Comparison of ENCODE assay signal across 10 cellular contexts in the genomic region with DNA sequence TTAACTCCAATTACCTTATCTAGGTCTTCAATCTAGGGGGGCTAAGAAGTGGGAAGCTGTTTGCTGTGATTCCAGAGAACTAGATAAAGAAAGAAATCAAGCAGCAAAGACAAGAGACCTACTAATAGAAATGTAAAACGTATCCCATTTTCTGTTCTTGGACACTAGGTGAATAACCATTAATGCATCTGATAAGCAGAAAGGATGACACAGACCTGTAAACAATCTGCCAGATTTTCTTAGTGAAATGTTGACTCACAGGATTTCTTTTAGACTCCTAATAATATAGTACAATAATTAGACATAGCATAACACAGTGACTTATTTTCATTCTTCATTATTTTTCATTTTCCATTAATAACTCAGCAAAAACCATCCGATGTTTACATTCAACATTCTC. TPM values are rescaled to one million over a fixed set of nuclear protein-coding genes. Genes with fewer than 3 reads are reported as not detected.
DNase-seq lines count a peak whose midpoint lies in the region; ATAC-seq and TF ChIP-seq lines count a peak whose summit lies in the region.
"Had no signal": no experiment of that assay in that cellular context is flagged by ENCODE, and none has a peak within 500 bp of the region (broad histone marks: within the 10 kb centered on the region; RNA-seq: fewer than 3 reads in every experiment).

No MANE protein-coding gene starts in this region.

- POLR2A ChIA-PET in activated CD8-positive, alpha-beta T cell treated with anti-CD3 and anti-CD28 coated beads, Interleukin-2, amount 10 ng/mL, durations not matched to agents 7 days and 5 days (lab: Charles Lee) = no interaction called here

- peak overlapping the region; percentile 85 for H3K4me3 Mint-ChIP-seq in activated CD8-positive, alpha-beta T cell treated with anti-CD3 and anti-CD28 coated beads, Interleukin-2, amount 10 ng/mL, durations not matched to agents 7 days and 5 days

- H3K4me2 ChIP-seq in hepatocyte = peak overlapping the region; percentile 87

- no peak overlapping the region for H3K27ac ChIP-seq in cardiac muscle cell
- no peak overlapping the region for H3K27ac ChIP-seq in hepatocyte
- no peak overlapping the region for H3K27ac ChIP-seq in thoracic aorta
- H3K27ac ChIP-seq in Peyer's patch = no peak overlapping the region

- TF ChIP-seq CTCF in cardiac muscle cell (IDR thresholded peaks at IDR 0.05; ENCODE audit: low read depth, low read length) (no peak), hepatocyte (IDR thresholded peaks at IDR 0.05; ENCODE audit: poor library complexity) (no peak), thoracic aorta (IDR thresholded peaks at IDR 0.05) (no peak), Peyer's patch (IDR thresholded peaks at IDR 0.05) (no peak)

- no peaks in the 10 kb centered on the region for H3K9me3 Mint-ChIP-seq in activated CD8-positive, alpha-beta T cell treated with anti-CD3 and anti-CD28 coated beads, Interleukin-2, amount 10 ng/mL, durations not matched to agents 7 days and 5 days (ENCODE audit: insufficient read depth)

- no peaks in the 10 kb centered on the region for H3K27me3 ChIP-seq in cardiac muscle cell
- no peaks in the 10 kb centered on the region for H3K27me3 ChIP-seq in hepatocyte
- H3K27me3 ChIP-seq in thoracic aorta (replicated peaks; ENCODE audit: insufficient read depth) = no peaks in the 10 kb centered on the region
- no peaks in the 10 kb centered on the region for H3K27me3 ChIP-seq in Peyer's patch

- H3K36me3 ChIP-seq in cardiac muscle cell (no peaks in the 10 kb centered on the region), hepatocyte (replicated peaks; ENCODE audit: insufficient read depth, low read depth) (no peaks in the 10 kb centered on the region), thoracic aorta (no peaks in the 10 kb centered on the region), Peyer's patch (no peaks in the 10 kb centered on the region)

- peaks cover 8% of the 10 kb centered on the region for H3K4me1 ChIP-seq in cardiac muscle cell (ENCODE audit: low read depth)
- H3K4me1 ChIP-seq in hepatocyte (ENCODE audit: insufficient read depth) = no peaks in the 10 kb centered on the region
- H3K4me1 ChIP-seq in thoracic aorta (ENCODE audit: control insufficient read depth in 1 of 2, low read depth in 2 of 2) = peaks cover 4 to 16% of the 10 kb centered on the region in 2 donors
- H3K4me1 ChIP-seq in Peyer's patch = peaks cover 0 to 11% (median 5%) of the 10 kb centered on the region in 4 donors

- H3K27ac Mint-ChIP-seq in activated CD8-positive, alpha-beta T cell treated with anti-CD3 and anti-CD28 coated beads, Interleukin-2, amount 10 ng/mL, durations not matched to agents 7 days and 5 days = no peak overlapping the region

- CTCF ChIA-PET in activated CD8-positive, alpha-beta T cell treated with anti-CD3 and anti-CD28 coated beads, Interleukin-2, amount 10 ng/mL, durations not matched to agents 7 days and 5 days (lab: Charles Lee) = interaction anchor here (3.2 kb wide), 1 partner anchor 27 kb away, joined by 13 read pairs; no protein-coding TSS in a partner anchor

- H4K20me1 ChIP-seq in hepatocyte (ENCODE audit: insufficient read depth, poor library complexity, severe bottlenecking) = no peaks in the 10 kb centered on the region

- H3K4me3 ChIP-seq in cardiac muscle cell (peak overlapping the region; percentile 59), hepatocyte (no peak overlapping the region), thoracic aorta (peak overlapping the region; percentile 92), Peyer's patch (no peak overlapping the region)

- H3K9me2 ChIP-seq in hepatocyte (replicated peaks; ENCODE audit: insufficient read depth) = no peaks in the 10 kb centered on the region

- H3K4me1 Mint-ChIP-seq in activated CD8-positive, alpha-beta T cell treated with anti-CD3 and anti-CD28 coated beads, Interleukin-2, amount 10 ng/mL, durations not matched to agents 7 days and 5 days (ENCODE audit: low read depth) = peaks cover 22% of the 10 kb centered on the region

- WGBS in hepatocyte (ENCODE audit: low lambda C conversion rate, missing lambda C conversion rate) = 72% methylated on average over 2 of the region's 2 CpGs

- no peak for ATAC-seq in activated CD8-positive, alpha-beta T cell treated with anti-CD3 and anti-CD28 coated beads, Interleukin-2, amount 10 ng/mL, durations not matched to agents 7 days and 5 days
- no peak for ATAC-seq in thoracic aorta (ENCODE audit: insufficient number of reproducible peaks, low FRiP score, low read depth)

- DNase-seq in cardiac muscle cell (ENCODE audit: low read depth in 1 of 2, low spot score in 1 of 2) = no peak
- DNase-seq in cardiac septum (ENCODE audit: low spot score) = no peak
- DNase-seq in activated CD8-positive, alpha-beta T cell treated with anti-CD3 and anti-CD28 coated beads, Interleukin-2, amount 10 ng/mL, durations not matched to agents 7 days and 5 days = no peak
- DNase-seq in hepatocyte (ENCODE audit: low spot score) = no peak
- DNase-seq in thoracic aorta (ENCODE audit: low spot score) = no peak
- no peak for DNase-seq in cortex of kidney (lab: John Stamatoyannopoulos, UW)
- no peak for DNase-seq in Peyer's patch
- no peak for DNase-seq in dedifferentiated amniotic fluid mesenchymal stem cell (ENCODE audit: extremely low spot score)
- DNase-seq: activated naive CD4-positive, alpha-beta T cell had no signal

- H3K27me3 Mint-ChIP-seq in activated CD8-positive, alpha-beta T cell treated with anti-CD3 and anti-CD28 coated beads, Interleukin-2, amount 10 ng/mL, durations not matched to agents 7 days and 5 days (ENCODE audit: low read depth) = peaks cover 17% of the 10 kb centered on the region

- H3K36me3 Mint-ChIP-seq in activated CD8-positive, alpha-beta T cell treated with anti-CD3 and anti-CD28 coated beads, Interleukin-2, amount 10 ng/mL, durations not matched to agents 7 days and 5 days (ENCODE audit: low read depth) = peaks cover 3% of the 10 kb centered on the region
- H3K36me3 Mint-ChIP-seq: CD14-positive monocyte had no signal

- H3K9me3 ChIP-seq in cardiac muscle cell (ENCODE audit: low read depth) (no peaks in the 10 kb centered on the region), hepatocyte (ENCODE audit: low read depth) (no peaks in the 10 kb centered on the region), thoracic aorta (no peaks in the 10 kb centered on the region), Peyer's patch (no peaks in the 10 kb centered on the region)

- H3K79me2 ChIP-seq in hepatocyte = peaks cover 10% of the 10 kb centered on the region

- intact Hi-C loops in cardiac septum (cut with DNase I) = no loop called here

- no peak for TF ChIP-seq POLR2A in Peyer's patch (IDR thresholded peaks at IDR 0.05)

- H2AFZ ChIP-seq in hepatocyte = no peak overlapping the region

RNA-seq across cellular contexts. Expression of gene WDR35, which starts 1.3 kb away (rescaled TPM):
- 6.9 and 10.1 TPM in 2 replicates for total RNA-seq in cardiac muscle cell
- polyA plus RNA-seq in cardiac muscle cell = 4.8 and 6.7 TPM in 2 replicates
- 5.1 TPM for total RNA-seq in cardiac septum
- total RNA-seq in activated CD8-positive, alpha-beta T cell treated with anti-CD3 and anti-CD28 coated beads, Interleukin-2, amount 10 ng/mL, durations not matched to agents 7 days and 5 days = 1 to 10 TPM; 2.9 to 3.9 TPM
- total RNA-seq in hepatocyte = 4.6 TPM in 2 replicates
- 1.8 and 2.0 TPM in 2 replicates for polyA plus RNA-seq in hepatocyte
- total RNA-seq in thoracic aorta = 10 to 100 TPM in 1 of 2 donors, 1 to 10 TPM in 1; 5.1 to 14.3 TPM
- 1 to 10 TPM; 3.4 to 4.1 (median 3.8) TPM for total RNA-seq in Peyer's patch

RNA-seq across cellular contexts. Expression of gene MATN3, which starts 23.9 kb away (rescaled TPM):
- total RNA-seq in cardiac muscle cell = 1.3 and 3.8 TPM in 2 replicates
- polyA plus RNA-seq in cardiac muscle cell = 4.8 and 10.3 TPM in 2 replicates
- total RNA-seq in cardiac septum = 0.11 TPM
- total RNA-seq in activated CD8-positive, alpha-beta T cell treated with anti-CD3 and anti-CD28 coated beads, Interleukin-2, amount 10 ng/mL, durations not matched to agents 7 days and 5 days = not detected
- total RNA-seq in hepatocyte = 2.3 and 3.5 TPM in 2 replicates
- polyA plus RNA-seq in hepatocyte = 6.0 and 6.8 TPM in 2 replicates
- total RNA-seq in thoracic aorta = 1 to 10 TPM; 1.3 to 1.8 TPM
- total RNA-seq in Peyer's patch = under 1 TPM in 1 of 4 donors, not detected in 3; 0.40 TPM
- polyA plus RNA-seq: CD14-positive monocyte had no signal

Comparison
In these comparisons a context has a peak if more than half of its experiments do, and no peak if none do; other contexts are left out.
1. H3K4me3 ChIP-seq: peak in cardiac muscle cell (single experiment) and thoracic aorta (single experiment); none in hepatocyte (single experiment) and Peyer's patch (0 of 4).